In the genomic region with DNA sequence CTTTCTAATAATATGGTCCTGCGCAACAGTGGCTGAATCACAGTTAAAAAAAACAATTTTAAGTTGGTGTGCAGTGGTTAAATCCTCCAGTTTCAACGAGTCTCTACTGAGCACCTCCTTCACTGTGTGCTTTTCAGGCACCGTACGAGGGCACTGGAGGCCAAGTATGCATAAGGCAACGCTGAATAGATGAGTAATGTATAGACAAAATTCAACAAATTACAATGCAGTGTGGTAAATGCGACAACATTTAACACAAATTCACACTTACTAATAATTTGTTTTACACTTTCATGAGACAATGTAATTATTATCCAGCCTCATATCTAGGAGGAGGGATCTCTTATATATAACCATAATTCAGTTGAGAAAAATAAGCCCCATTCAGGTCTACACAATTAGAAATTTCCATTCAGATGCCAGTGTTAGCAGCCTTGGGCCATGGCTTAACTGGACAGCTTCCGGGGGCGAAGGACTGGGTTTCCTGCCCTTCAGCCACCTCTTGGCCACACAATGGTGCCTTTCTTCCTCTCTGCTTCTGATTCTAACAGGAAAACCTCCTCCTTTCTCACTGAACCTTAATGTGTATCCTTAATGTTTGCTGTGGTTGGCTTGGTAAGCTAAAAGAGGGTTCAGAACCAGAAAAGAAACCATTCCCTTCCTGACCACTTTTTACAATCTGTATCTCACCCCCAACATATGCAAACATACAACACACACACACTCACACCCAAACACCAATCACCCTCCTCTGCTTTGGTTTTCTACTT, we compare ENCODE assay signal across 1 cellular context.
TF ChIP-seq lines count a peak whose summit lies in the region.

No MANE protein-coding gene starts in this region.

TF ChIP-seq in HepG2, 621 proteins besides CTCF, POLR2A, EP300 and RAD21 (continued from another document and continues in another):
- TF ChIP-seq, protein P1, sequence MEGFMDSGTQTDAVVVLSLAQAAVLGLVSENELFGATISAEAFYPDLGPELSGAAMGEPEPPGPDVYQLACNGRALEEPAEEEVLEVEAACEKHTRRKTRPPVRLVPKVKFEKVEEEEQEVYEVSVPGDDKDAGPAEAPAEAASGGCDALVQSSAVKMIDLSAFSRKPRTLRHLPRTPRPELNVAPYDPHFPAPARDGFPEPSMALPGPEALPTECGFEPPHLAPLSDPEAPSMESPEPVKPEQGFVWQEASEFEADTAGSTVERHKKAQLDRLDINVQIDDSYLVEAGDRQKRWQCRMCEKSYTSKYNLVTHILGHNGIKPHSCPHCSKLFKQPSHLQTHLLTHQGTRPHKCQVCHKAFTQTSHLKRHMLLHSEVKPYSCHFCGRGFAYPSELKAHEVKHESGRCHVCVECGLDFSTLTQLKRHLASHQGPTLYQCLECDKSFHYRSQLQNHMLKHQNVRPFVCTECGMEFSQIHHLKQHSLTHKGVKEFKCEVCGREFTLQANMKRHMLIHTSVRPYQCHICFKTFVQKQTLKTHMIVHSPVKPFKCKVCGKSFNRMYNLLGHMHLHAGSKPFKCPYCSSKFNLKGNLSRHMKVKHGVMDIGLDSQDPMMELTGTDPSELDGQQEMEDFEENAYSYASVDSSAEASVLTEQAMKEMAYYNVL (CRISPR knock-in tag; IDR thresholded peaks at IDR 0.05; ENCODE audit: borderline replicate concordance): peak; percentile 47; the same call in 1 of the 2 replicates
- TF ChIP-seq, protein P2, sequence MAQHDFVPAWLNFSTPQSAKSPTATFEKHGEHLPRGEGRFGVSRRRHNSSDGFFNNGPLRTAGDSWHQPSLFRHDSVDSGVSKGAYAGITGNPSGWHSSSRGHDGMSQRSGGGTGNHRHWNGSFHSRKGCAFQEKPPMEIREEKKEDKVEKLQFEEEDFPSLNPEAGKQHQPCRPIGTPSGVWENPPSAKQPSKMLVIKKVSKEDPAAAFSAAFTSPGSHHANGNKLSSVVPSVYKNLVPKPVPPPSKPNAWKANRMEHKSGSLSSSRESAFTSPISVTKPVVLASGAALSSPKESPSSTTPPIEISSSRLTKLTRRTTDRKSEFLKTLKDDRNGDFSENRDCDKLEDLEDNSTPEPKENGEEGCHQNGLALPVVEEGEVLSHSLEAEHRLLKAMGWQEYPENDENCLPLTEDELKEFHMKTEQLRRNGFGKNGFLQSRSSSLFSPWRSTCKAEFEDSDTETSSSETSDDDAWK (CRISPR knock-in tag; IDR thresholded peaks at IDR 0.05): no peak
- TF ChIP-seq ATF7 (IDR thresholded peaks at IDR 0.05) (no peak), ATF7 (CRISPR knock-in tag; IDR thresholded peaks at IDR 0.05) (no peak), BCL6 (CRISPR knock-in tag; IDR thresholded peaks at IDR 0.05) (0 out of 2 replicates have a peak, but pooled peaks have one; percentile 8), PAF1 (CRISPR knock-in tag; IDR thresholded peaks at IDR 0.05) (no peak), ZNF660 (CRISPR knock-in tag; IDR thresholded peaks at IDR 0.05; ENCODE audit: borderline replicate concordance, low read depth) (no peak), ELF3 (CRISPR knock-in tag; IDR thresholded peaks at IDR 0.05) (peak; percentile 58; the same call in 1 of the 2 replicates), NRL (CRISPR knock-in tag; IDR thresholded peaks at IDR 0.05; ENCODE audit: borderline replicate concordance) (no peak), SOX13 (IDR thresholded peaks at IDR 0.05) (no peak), SOX13 (CRISPR knock-in tag; conservative IDR thresholded peaks at IDR 0.05 in 1 of 2, IDR thresholded peaks at IDR 0.05 in 1 of 2) (peak in 1 of 2 experiments; percentile 22; a peak in 1 of 4 replicates), IRF2 (CRISPR knock-in tag; IDR thresholded peaks at IDR 0.05) (peak; percentile 64; the same call in 1 of the 2 replicates), ZMAT3 (CRISPR knock-in tag; conservative IDR thresholded peaks at IDR 0.05) (0 out of 2 replicates have a peak, but pooled peaks have one; percentile 12), ZNF644 (CRISPR knock-in tag; IDR thresholded peaks at IDR 0.05; ENCODE audit: low read depth) (peak; percentile 68; the same call in 1 of the 2 replicates), CREM (IDR thresholded peaks at IDR 0.05) (0 out of 2 replicates have a peak, but pooled peaks have one; percentile 33), CREM (CRISPR knock-in tag; IDR thresholded peaks at IDR 0.05) (no peak), MIER2 (CRISPR knock-in tag; IDR thresholded peaks at IDR 0.05) (0 out of 2 replicates have a peak, but pooled peaks have one; percentile 11), KDM6A (CRISPR knock-in tag; IDR thresholded peaks at IDR 0.05; ENCODE audit: low read depth) (no peak), YEATS4 (CRISPR knock-in tag; IDR thresholded peaks at IDR 0.05; ENCODE audit: borderline replicate concordance) (no peak), ZNF713 (CRISPR knock-in tag; IDR thresholded peaks at IDR 0.05) (no peak)
- TF ChIP-seq, protein P3, sequence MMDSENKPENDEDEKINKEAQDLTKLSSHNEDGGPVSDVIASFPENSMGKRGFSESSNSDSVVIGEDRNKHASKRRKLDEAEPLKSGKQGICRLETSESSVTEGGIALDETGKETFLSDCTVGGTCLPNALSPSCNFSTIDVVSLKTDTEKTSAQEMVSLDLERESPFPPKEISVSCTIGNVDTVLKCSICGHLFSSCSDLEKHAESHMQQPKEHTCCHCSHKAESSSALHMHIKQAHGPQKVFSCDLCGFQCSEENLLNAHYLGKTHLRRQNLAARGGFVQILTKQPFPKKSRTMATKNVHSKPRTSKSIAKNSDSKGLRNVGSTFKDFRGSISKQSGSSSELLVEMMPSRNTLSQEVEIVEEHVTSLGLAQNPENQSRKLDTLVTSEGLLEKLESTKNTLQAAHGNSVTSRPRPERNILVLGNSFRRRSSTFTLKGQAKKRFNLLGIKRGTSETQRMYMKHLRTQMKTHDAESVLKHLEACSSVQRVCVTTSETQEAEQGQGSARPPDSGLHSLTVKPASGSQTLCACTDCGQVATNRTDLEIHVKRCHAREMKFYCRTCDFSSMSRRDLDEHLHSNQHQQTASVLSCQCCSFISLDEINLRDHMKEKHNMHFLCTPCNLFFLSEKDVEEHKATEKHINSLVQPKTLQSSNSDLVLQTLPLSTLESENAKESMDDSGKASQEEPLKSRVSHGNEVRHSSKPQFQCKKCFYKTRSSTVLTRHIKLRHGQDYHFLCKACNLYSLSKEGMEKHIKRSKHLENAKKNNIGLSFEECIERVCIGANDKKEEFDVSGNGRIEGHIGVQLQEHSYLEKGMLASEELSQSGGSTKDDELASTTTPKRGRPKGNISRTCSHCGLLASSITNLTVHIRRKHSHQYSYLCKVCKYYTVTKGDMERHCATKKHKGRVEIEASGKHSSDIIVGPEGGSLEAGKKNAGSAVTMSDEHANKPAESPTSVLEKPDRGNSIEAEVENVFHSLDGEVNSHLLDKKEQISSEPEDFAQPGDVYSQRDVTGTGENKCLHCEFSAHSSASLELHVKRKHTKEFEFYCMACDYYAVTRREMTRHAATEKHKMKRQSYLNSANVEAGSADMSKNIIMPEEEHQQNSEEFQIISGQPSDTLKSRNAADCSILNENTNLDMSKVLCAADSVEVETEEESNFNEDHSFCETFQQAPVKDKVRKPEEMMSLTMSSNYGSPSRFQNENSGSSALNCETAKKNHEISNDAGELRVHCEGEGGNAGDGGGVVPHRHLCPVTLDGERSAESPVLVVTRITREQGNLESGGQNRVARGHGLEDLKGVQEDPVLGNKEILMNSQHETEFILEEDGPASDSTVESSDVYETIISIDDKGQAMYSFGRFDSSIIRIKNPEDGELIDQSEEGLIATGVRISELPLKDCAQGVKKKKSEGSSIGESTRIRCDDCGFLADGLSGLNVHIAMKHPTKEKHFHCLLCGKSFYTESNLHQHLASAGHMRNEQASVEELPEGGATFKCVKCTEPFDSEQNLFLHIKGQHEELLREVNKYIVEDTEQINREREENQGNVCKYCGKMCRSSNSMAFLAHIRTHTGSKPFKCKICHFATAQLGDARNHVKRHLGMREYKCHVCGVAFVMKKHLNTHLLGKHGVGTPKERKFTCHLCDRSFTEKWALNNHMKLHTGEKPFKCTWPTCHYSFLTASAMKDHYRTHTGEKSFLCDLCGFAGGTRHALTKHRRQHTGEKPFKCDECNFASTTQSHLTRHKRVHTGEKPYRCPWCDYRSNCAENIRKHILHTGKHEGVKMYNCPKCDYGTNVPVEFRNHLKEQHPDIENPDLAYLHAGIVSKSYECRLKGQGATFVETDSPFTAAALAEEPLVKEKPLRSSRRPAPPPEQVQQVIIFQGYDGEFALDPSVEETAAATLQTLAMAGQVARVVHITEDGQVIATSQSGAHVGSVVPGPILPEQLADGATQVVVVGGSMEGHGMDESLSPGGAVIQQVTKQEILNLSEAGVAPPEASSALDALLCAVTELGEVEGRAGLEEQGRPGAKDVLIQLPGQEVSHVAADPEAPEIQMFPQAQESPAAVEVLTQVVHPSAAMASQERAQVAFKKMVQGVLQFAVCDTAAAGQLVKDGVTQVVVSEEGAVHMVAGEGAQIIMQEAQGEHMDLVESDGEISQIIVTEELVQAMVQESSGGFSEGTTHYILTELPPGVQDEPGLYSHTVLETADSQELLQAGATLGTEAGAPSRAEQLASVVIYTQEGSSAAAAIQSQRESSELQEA (CRISPR knock-in tag; IDR thresholded peaks at IDR 0.05; ENCODE audit: not compliant biosample characterization): no peak
- TF ChIP-seq, protein P4, sequence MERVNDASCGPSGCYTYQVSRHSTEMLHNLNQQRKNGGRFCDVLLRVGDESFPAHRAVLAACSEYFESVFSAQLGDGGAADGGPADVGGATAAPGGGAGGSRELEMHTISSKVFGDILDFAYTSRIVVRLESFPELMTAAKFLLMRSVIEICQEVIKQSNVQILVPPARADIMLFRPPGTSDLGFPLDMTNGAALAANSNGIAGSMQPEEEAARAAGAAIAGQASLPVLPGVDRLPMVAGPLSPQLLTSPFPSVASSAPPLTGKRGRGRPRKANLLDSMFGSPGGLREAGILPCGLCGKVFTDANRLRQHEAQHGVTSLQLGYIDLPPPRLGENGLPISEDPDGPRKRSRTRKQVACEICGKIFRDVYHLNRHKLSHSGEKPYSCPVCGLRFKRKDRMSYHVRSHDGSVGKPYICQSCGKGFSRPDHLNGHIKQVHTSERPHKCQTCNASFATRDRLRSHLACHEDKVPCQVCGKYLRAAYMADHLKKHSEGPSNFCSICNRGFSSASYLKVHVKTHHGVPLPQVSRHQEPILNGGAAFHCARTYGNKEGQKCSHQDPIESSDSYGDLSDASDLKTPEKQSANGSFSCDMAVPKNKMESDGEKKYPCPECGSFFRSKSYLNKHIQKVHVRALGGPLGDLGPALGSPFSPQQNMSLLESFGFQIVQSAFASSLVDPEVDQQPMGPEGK (CRISPR knock-in tag; IDR thresholded peaks at IDR 0.05): peak; percentile 73
- TF ChIP-seq, protein P5, sequence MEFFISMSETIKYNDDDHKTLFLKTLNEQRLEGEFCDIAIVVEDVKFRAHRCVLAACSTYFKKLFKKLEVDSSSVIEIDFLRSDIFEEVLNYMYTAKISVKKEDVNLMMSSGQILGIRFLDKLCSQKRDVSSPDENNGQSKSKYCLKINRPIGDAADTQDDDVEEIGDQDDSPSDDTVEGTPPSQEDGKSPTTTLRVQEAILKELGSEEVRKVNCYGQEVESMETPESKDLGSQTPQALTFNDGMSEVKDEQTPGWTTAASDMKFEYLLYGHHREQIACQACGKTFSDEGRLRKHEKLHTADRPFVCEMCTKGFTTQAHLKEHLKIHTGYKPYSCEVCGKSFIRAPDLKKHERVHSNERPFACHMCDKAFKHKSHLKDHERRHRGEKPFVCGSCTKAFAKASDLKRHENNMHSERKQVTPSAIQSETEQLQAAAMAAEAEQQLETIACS (CRISPR knock-in tag; IDR thresholded peaks at IDR 0.05): no peak
- TF ChIP-seq, protein P6, sequence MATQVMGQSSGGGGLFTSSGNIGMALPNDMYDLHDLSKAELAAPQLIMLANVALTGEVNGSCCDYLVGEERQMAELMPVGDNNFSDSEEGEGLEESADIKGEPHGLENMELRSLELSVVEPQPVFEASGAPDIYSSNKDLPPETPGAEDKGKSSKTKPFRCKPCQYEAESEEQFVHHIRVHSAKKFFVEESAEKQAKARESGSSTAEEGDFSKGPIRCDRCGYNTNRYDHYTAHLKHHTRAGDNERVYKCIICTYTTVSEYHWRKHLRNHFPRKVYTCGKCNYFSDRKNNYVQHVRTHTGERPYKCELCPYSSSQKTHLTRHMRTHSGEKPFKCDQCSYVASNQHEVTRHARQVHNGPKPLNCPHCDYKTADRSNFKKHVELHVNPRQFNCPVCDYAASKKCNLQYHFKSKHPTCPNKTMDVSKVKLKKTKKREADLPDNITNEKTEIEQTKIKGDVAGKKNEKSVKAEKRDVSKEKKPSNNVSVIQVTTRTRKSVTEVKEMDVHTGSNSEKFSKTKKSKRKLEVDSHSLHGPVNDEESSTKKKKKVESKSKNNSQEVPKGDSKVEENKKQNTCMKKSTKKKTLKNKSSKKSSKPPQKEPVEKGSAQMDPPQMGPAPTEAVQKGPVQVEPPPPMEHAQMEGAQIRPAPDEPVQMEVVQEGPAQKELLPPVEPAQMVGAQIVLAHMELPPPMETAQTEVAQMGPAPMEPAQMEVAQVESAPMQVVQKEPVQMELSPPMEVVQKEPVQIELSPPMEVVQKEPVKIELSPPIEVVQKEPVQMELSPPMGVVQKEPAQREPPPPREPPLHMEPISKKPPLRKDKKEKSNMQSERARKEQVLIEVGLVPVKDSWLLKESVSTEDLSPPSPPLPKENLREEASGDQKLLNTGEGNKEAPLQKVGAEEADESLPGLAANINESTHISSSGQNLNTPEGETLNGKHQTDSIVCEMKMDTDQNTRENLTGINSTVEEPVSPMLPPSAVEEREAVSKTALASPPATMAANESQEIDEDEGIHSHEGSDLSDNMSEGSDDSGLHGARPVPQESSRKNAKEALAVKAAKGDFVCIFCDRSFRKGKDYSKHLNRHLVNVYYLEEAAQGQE (IDR thresholded peaks at IDR 0.05; ENCODE audit: borderline replicate concordance in 1 of 2, low read depth in 1 of 2, low read length in 2 of 2): no peak
- TF ChIP-seq, protein P7, sequence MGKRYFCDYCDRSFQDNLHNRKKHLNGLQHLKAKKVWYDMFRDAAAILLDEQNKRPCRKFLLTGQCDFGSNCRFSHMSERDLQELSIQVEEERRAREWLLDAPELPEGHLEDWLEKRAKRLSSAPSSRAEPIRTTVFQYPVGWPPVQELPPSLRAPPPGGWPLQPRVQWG (CRISPR knock-in tag; IDR thresholded peaks at IDR 0.05; ENCODE audit: borderline replicate concordance, low read depth): no peak
- TF ChIP-seq, protein P8, sequence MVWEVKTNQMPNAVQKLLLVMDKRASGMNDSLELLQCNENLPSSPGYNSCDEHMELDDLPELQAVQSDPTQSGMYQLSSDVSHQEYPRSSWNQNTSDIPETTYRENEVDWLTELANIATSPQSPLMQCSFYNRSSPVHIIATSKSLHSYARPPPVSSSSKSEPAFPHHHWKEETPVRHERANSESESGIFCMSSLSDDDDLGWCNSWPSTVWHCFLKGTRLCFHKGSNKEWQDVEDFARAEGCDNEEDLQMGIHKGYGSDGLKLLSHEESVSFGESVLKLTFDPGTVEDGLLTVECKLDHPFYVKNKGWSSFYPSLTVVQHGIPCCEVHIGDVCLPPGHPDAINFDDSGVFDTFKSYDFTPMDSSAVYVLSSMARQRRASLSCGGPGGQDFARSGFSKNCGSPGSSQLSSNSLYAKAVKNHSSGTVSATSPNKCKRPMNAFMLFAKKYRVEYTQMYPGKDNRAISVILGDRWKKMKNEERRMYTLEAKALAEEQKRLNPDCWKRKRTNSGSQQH (CRISPR knock-in tag; IDR thresholded peaks at IDR 0.05; ENCODE audit: low read depth): no peak
- TF ChIP-seq, protein P9, sequence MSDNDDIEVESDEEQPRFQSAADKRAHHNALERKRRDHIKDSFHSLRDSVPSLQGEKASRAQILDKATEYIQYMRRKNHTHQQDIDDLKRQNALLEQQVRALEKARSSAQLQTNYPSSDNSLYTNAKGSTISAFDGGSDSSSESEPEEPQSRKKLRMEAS (IDR thresholded peaks at IDR 0.05): no peak
